Comparison of ENCODE assay signal across 26 cellular contexts in genomic region chr16:22065252-22065651, GRCh38. TPM values are rescaled to one million over a fixed set of nuclear protein-coding genes. Genes with fewer than 3 reads are reported as not detected.
DNase-seq lines count a peak whose midpoint lies in the region; ATAC-seq and TF ChIP-seq lines count a peak whose summit lies in the region.
"Had no signal": no experiment of that assay in that cellular context is flagged by ENCODE, and none has a peak within 500 bp of the region (broad histone marks: within the 10 kb centered on the region; RNA-seq: fewer than 3 reads in every experiment).

No MANE protein-coding gene starts in this region.

- no peak overlapping the region for H2BK120ac ChIP-seq in IMR-90 (ENCODE audit: low read depth, low read length)
- no peak overlapping the region for H2BK120ac ChIP-seq in mesenchymal stem cell (ENCODE audit: low read depth, low read length)

- dilution Hi-C loops in IMR-90 (cut with HindIII; ENCODE audit: low sequenced_read_pairs, unreplicated experiment), result no loop called here

- DNase-seq in GM23338 (ENCODE audit: low spot score), result no peak
- no peak for DNase-seq in IMR-90
- DNase-seq in endodermal cell, result no peak
- peak; percentile 66 to 84 for DNase-seq in foreskin keratinocyte
- no peak for DNase-seq in hippocampal formation (lab: John Stamatoyannopoulos, UW)
- no peak for DNase-seq in mesenchymal stem cell
- DNase-seq in putamen (ENCODE audit: low spot score), result no peak
- DNase-seq: Calu3; DMS79 treated with DMSO at 0.1 percent for 48 hours; GF-D8; HCEC 1CT; Kasumi-1; NCI-H1105 treated with DMSO at 0.1 percent for 48 hours; NCI-H146; NCI-H1930; NCI-H2107; NCI-H748 treated with DMSO at 0.1 percent for 48 hours; NK-92 treated with Interleukin-12 subunit alpha and Interleukin-12 subunit beta, amount 100 ng/mL, for 24 hours; SIG-M5 had no signal

- H3K27me3 Mint-ChIP-seq in GM23338 (ENCODE audit: insufficient read depth, low read depth, poor library complexity) (peaks cover 2% of the 10 kb centered on the region), endodermal cell (ENCODE audit: insufficient read depth) (no peaks in the 10 kb centered on the region)

- no peaks in the 10 kb centered on the region for H3K27me3 ChIP-seq in GM23338 (ENCODE audit: insufficient read depth)
- no peaks in the 10 kb centered on the region for H3K27me3 ChIP-seq in IMR-90 (ENCODE audit: control insufficient read depth, insufficient read depth, low read length)
- no peaks in the 10 kb centered on the region for H3K27me3 ChIP-seq in endodermal cell (ENCODE audit: control insufficient read depth, insufficient read depth, low read length, poor library complexity, severe bottlenecking)
- no peaks in the 10 kb centered on the region for H3K27me3 ChIP-seq in foreskin keratinocyte
- no peaks in the 10 kb centered on the region for H3K27me3 ChIP-seq in mesenchymal stem cell (ENCODE audit: control insufficient read depth in 1 of 2, insufficient read depth in 1 of 2, low read length in 2 of 2)

- H3K14ac ChIP-seq in IMR-90 (replicated peaks; ENCODE audit: low read depth, low read length), result no peak overlapping the region
- H3K14ac ChIP-seq in mesenchymal stem cell (ENCODE audit: low read length in 2 of 2), result no peak overlapping the region

- H3K4me3 Mint-ChIP-seq in GM23338, result no peak overlapping the region
- H3K4me3 Mint-ChIP-seq in endodermal cell, result no peak overlapping the region

- H3K27ac ChIP-seq in GM23338 (ENCODE audit: low read depth), result 0 out of 2 replicates have a peak overlapping the region, but pooled peaks have one; percentile 35
- no peak overlapping the region for H3K27ac ChIP-seq in IMR-90 (ENCODE audit: insufficient read depth, low read length)
- H3K27ac ChIP-seq in endodermal cell (ENCODE audit: low read depth, low read length), result no peak overlapping the region
- H3K27ac ChIP-seq in foreskin keratinocyte, result peak overlapping the region; percentile 5
- no peak overlapping the region for H3K27ac ChIP-seq in mesenchymal stem cell (ENCODE audit: low read length, poor library complexity, severe bottlenecking)
- H3K27ac ChIP-seq: SK-N-MC had no signal

- H3K23ac ChIP-seq in IMR-90 (ENCODE audit: low read depth, low read length) (no peak overlapping the region), mesenchymal stem cell (ENCODE audit: low read length in 2 of 2) (no peak overlapping the region)

- H3K4me1 ChIP-seq in GM23338 (ENCODE audit: insufficient read depth) (peaks cover 17% of the 10 kb centered on the region), IMR-90 (ENCODE audit: control insufficient read depth, insufficient read depth, low read length) (peaks cover 2% of the 10 kb centered on the region), endodermal cell (ENCODE audit: control insufficient read depth, insufficient read depth, low read length) (peaks cover 7% of the 10 kb centered on the region), foreskin keratinocyte (peaks cover 51% of the 10 kb centered on the region), mesenchymal stem cell (ENCODE audit: control insufficient read depth, insufficient read depth, low read depth, low read length) (no peaks in the 10 kb centered on the region)

- H4K8ac ChIP-seq in IMR-90 (ENCODE audit: low read depth in 2 of 2, low read length in 2 of 2), result no peak overlapping the region
- H4K8ac ChIP-seq in mesenchymal stem cell (ENCODE audit: low read length), result no peak overlapping the region

- H3K36me3 Mint-ChIP-seq in GM23338 (ENCODE audit: low read depth), result peaks cover 12% of the 10 kb centered on the region
- peaks cover 13% of the 10 kb centered on the region for H3K36me3 Mint-ChIP-seq in endodermal cell (ENCODE audit: low read depth)

- peaks cover 23 to 59% of the 10 kb centered on the region in 2 experiments for H3K79me1 ChIP-seq in IMR-90 (ENCODE audit: low read depth in 1 of 2, low read length in 2 of 2)
- H3K79me1 ChIP-seq in mesenchymal stem cell (replicated peaks; ENCODE audit: low read length, poor library complexity, severe bottlenecking), result peaks cover 21% of the 10 kb centered on the region

- H3K9ac ChIP-seq in IMR-90 (ENCODE audit: low read depth, low read length), result no peak overlapping the region
- no peak overlapping the region for H3K9ac ChIP-seq in endodermal cell (ENCODE audit: extremely low read depth, low read length, poor library complexity, severe bottlenecking)
- H3K9ac ChIP-seq in mesenchymal stem cell (ENCODE audit: low read length), result no peak overlapping the region

- H4K5ac ChIP-seq in IMR-90 (ENCODE audit: low read depth, low read length), result peak overlapping the region; percentile 80; the same call in 1 of the 2 replicates

- H2AFZ ChIP-seq in GM23338 (no peak overlapping the region), IMR-90 (replicated peaks; ENCODE audit: low read length, poor library complexity) (no peak overlapping the region), mesenchymal stem cell (ENCODE audit: low read depth, low read length) (no peak overlapping the region)

- H3K9me3 Mint-ChIP-seq in GM23338, result peaks cover 4% of the 10 kb centered on the region; the same call in 2 of the 3 replicates
- peaks cover 16% of the 10 kb centered on the region for H3K9me3 Mint-ChIP-seq in endodermal cell

- H3K9me2 ChIP-seq in GM23338 (ENCODE audit: insufficient read depth), result no peaks in the 10 kb centered on the region

- H3K18ac ChIP-seq in IMR-90 (ENCODE audit: low read depth, low read length) (no peak overlapping the region; the same call in 1 of the 2 replicates), mesenchymal stem cell (ENCODE audit: low read depth in 1 of 2, low read length in 2 of 2) (no peak overlapping the region)

- peaks cover 4% of the 10 kb centered on the region for H3K9me3 ChIP-seq in IMR-90 (ENCODE audit: control insufficient read depth, insufficient read depth, low read length)
- H3K9me3 ChIP-seq in endodermal cell (ENCODE audit: control insufficient read depth, low read length), result peaks cover 20% of the 10 kb centered on the region
- peaks cover 12% of the 10 kb centered on the region for H3K9me3 ChIP-seq in mesenchymal stem cell (ENCODE audit: control insufficient read depth, low read length)

- peaks cover 19% of the 10 kb centered on the region for H3K4me1 Mint-ChIP-seq in GM23338
- H3K4me1 Mint-ChIP-seq in endodermal cell, result peaks cover 20% of the 10 kb centered on the region

- no peak overlapping the region for H2BK12ac ChIP-seq in mesenchymal stem cell (ENCODE audit: low read length in 2 of 2)

- no CpG with 5 or more reads among the region's 1 CpG for WGBS in IMR-90 (ENCODE audit: extremely low coverage in 2 of 2, insufficient read length in 1 of 2), 2 experiments
- 100% methylated on average over 1 of the region's 1 CpG; no CpG with 5 or more reads in 1 of the 2 experiments for WGBS in endodermal cell (ENCODE audit: insufficient coverage in 1 of 2, insufficient read length in 1 of 2), 2 experiments
- no CpG with 5 or more reads among the region's 1 CpG for WGBS in mesenchymal stem cell

- CTCF ChIA-PET in IMR-90 (lab: Yijun Ruan, JAX), result interaction anchor here (0.6 to 2.6 kb wide), 2 partner anchors 12 to 602 kb away, joined by 3 to 18 read pairs; no protein-coding TSS in a partner anchor

- H2AK9ac ChIP-seq in IMR-90 (replicated peaks; ENCODE audit: low read depth, low read length, poor library complexity), result no peak overlapping the region

- POLR2A ChIA-PET in IMR-90 (lab: Charles Lee; ENCODE audit: unreplicated experiment), result no interaction called here

- H3K27ac Mint-ChIP-seq in GM23338, result no peak overlapping the region
- peak overlapping the region; percentile 23 for H3K27ac Mint-ChIP-seq in endodermal cell

- no peak overlapping the region for H2BK20ac ChIP-seq in IMR-90 (ENCODE audit: low read depth, low read length)

- no peak overlapping the region for H3K56ac ChIP-seq in IMR-90 (ENCODE audit: extremely low read depth, insufficient read depth, low read length)

- TF ChIP-seq POLR2A in IMR-90 (IDR thresholded peaks at IDR 0.05; ENCODE audit: low read depth, low read length), result no peak

- H3K4me3 ChIP-seq in GM23338, result no peak overlapping the region
- H3K4me3 ChIP-seq in IMR-90 (ENCODE audit: insufficient read depth, low read depth, low read length), result no peak overlapping the region
- no peak overlapping the region for H3K4me3 ChIP-seq in endodermal cell (ENCODE audit: low read length)
- H3K4me3 ChIP-seq in mesenchymal stem cell (ENCODE audit: insufficient read depth in 1 of 2, low read depth in 1 of 2, low read length in 2 of 2), result no peak overlapping the region
- H3K4me3 ChIP-seq: K562, SK-N-MC had no signal

- intact Hi-C loops in IMR-90 (cut with micrococcal nuclease), result no loop called here

- TF ChIP-seq CTCF in GM23338 (conservative IDR thresholded peaks at IDR 0.05; ENCODE audit: low read depth in 2 of 2) (no peak), IMR-90 (conservative IDR thresholded peaks at IDR 0.05; ENCODE audit: low read depth, low read length) (no peak), endodermal cell (conservative IDR thresholded peaks at IDR 0.05) (no peak), foreskin keratinocyte (conservative IDR thresholded peaks at IDR 0.05) (peak; percentile 12)

- H2BK5ac ChIP-seq in IMR-90 (ENCODE audit: low read depth, low read length, poor library complexity, severe bottlenecking) (peak overlapping the region; percentile 41), mesenchymal stem cell (ENCODE audit: low read depth, low read length, poor library complexity, severe bottlenecking) (no peak overlapping the region)

- H3F3A ChIP-seq in GM23338 (replicated peaks; ENCODE audit: low read depth), result no peaks in the 10 kb centered on the region

- in situ Hi-C loops in IMR-90 (cut with MboI; ENCODE audit: low sequenced_read_pairs), result no loop called here

- no peak overlapping the region for H4K91ac ChIP-seq in IMR-90 (ENCODE audit: insufficient read depth, low read depth, low read length)
- H4K91ac ChIP-seq in mesenchymal stem cell (ENCODE audit: low read length), result no peak overlapping the region

- ATAC-seq in GM23338 (no peak), IMR-90 (ENCODE audit: low read depth) (no peak), foreskin keratinocyte (peak; percentile 77)
- ATAC-seq: HepG2, K562 had no signal

- BruUV-seq in IMR-90 (replicated peaks; lab: Mats Ljungman, UMichigan), result no TSS peak

- no peaks in the 10 kb centered on the region; the same call in 1 of the 2 replicates for H3K36me3 ChIP-seq in GM23338 (ENCODE audit: insufficient read depth)
- peaks cover 5% of the 10 kb centered on the region; the same call in 1 of the 2 replicates for H3K36me3 ChIP-seq in IMR-90 (ENCODE audit: control insufficient read depth, insufficient read depth, low read length)
- H3K36me3 ChIP-seq in endodermal cell (ENCODE audit: control insufficient read depth, insufficient read depth, low read length), result peaks cover 4% of the 10 kb centered on the region
- no peaks in the 10 kb centered on the region for H3K36me3 ChIP-seq in mesenchymal stem cell (ENCODE audit: control insufficient read depth in 1 of 2, insufficient read depth in 2 of 2, low read depth in 1 of 2, low read length in 2 of 2)

- H3K4ac ChIP-seq in IMR-90 (ENCODE audit: low read depth, low read length), result no peak overlapping the region
- no peak overlapping the region for H3K4ac ChIP-seq in mesenchymal stem cell (ENCODE audit: low read depth in 1 of 2, low read length in 2 of 2)

- H3K79me2 ChIP-seq in GM23338 (replicated peaks; ENCODE audit: insufficient read depth), result peaks cover 11% of the 10 kb centered on the region

- H3K9me1 ChIP-seq in IMR-90 (ENCODE audit: insufficient read depth, low read length), result peaks cover 7% of the 10 kb centered on the region

- TF ChIP-seq RAD21 in IMR-90 (IDR thresholded peaks at IDR 0.05; ENCODE audit: low read length), result no peak

- H4K20me1 ChIP-seq in GM23338 (replicated peaks; ENCODE audit: insufficient read depth) (peaks cover 6% of the 10 kb centered on the region; the same call in 1 of the 2 replicates), IMR-90 (ENCODE audit: insufficient read depth, low read length) (peaks cover 5% of the 10 kb centered on the region; the same call in 1 of the 2 replicates)

- H2BK15ac ChIP-seq in IMR-90 (ENCODE audit: low read depth, low read length) (no peak overlapping the region), mesenchymal stem cell (ENCODE audit: low read depth, poor library complexity, severe bottlenecking) (no peak overlapping the region)

- H2AK5ac ChIP-seq in IMR-90 (ENCODE audit: low read depth, low read length) (no peak overlapping the region), mesenchymal stem cell (ENCODE audit: low read length, severe bottlenecking) (no peak overlapping the region)

- H3K4me2 ChIP-seq in GM23338 (no peak overlapping the region), IMR-90 (ENCODE audit: low read depth, low read length) (no peak overlapping the region), mesenchymal stem cell (ENCODE audit: low read length, poor library complexity, severe bottlenecking) (no peak overlapping the region)

RNA-seq across cellular contexts. Expression of gene VWA3A, which starts 27.1 kb away (rescaled TPM):
- 0.45 TPM in 1 of 2 replicates, not detected in the other for total RNA-seq in GM23338 (2014; rRNA removed; shearing (Covaris generic))
- not detected in 2 replicates for polyA plus RNA-seq in GM23338 (2016; fragmentation: Nextera tagmentation; extraction: Ambion mirVana)
- not detected in 2 replicates for total RNA-seq in IMR-90 (2012; rRNA removed)
- 0.01 TPM in 1 of 2 replicates, not detected in the other for polyA plus RNA-seq in IMR-90 (2012; rRNA removed)
- polyA plus RNA-seq in IMR-90 (2012; cell fraction: cytosol; rRNA removed), result not detected in 2 replicates
- 0.10 and 0.13 TPM in 2 replicates for polyA plus RNA-seq in IMR-90 (2012; cell fraction: nucleus; rRNA removed; ENCODE audit: low replicate concordance)
- under 1 TPM; 0.18 to 0.40 TPM for total RNA-seq in endodermal cell
- 0.25 TPM for polyA plus RNA-seq in endodermal cell (2013, experiment 1 of 2)
- 0.33 TPM for polyA plus RNA-seq in endodermal cell (2013, experiment 2 of 2)
- total RNA-seq in foreskin keratinocyte, result 0.03 and 0.04 TPM in 2 replicates
- not detected in 2 replicates for polyA plus RNA-seq in foreskin keratinocyte
- 0.01 TPM for polyA plus RNA-seq in mesenchymal stem cell (2013, experiment 1 of 2)
- polyA plus RNA-seq in mesenchymal stem cell (2013, experiment 2 of 2), result 0.11 TPM
- total RNA-seq: A172, H1, HT1080, K562, M059J had no signal
- polyA plus RNA-seq: K562 had no signal

RNA-seq across cellular contexts. Expression of gene MOSMO, which starts 57.3 kb away (rescaled TPM):
- total RNA-seq in GM23338 (2014; rRNA removed; shearing (Covaris generic)), result 16.4 and 19.2 TPM in 2 replicates
- 8.7 and 9.1 TPM in 2 replicates for polyA plus RNA-seq in GM23338 (2016; fragmentation: Nextera tagmentation; extraction: Ambion mirVana)
- total RNA-seq in IMR-90 (2012; rRNA removed), result 16.0 and 16.9 TPM in 2 replicates
- 8.0 and 10.5 TPM in 2 replicates for polyA plus RNA-seq in IMR-90 (2012; rRNA removed)
- polyA plus RNA-seq in IMR-90 (2012; cell fraction: cytosol; rRNA removed), result 2.8 and 3.5 TPM in 2 replicates
- polyA plus RNA-seq in IMR-90 (2012; cell fraction: nucleus; rRNA removed; ENCODE audit: low replicate concordance), result 8.8 and 35.7 TPM in 2 replicates
- total RNA-seq in endodermal cell, result 10 to 100 TPM; 12.6 to 14.7 TPM
- 15.2 TPM for polyA plus RNA-seq in endodermal cell (2013, experiment 1 of 2)
- 14.6 TPM for polyA plus RNA-seq in endodermal cell (2013, experiment 2 of 2)
- total RNA-seq in foreskin keratinocyte, result 23.3 and 27.7 TPM in 2 replicates
- polyA plus RNA-seq in foreskin keratinocyte, result 22.4 and 24.5 TPM in 2 replicates
- polyA plus RNA-seq in mesenchymal stem cell (2013, experiment 1 of 2), result 14.1 TPM
- polyA plus RNA-seq in mesenchymal stem cell (2013, experiment 2 of 2), result 14.8 TPM

Comparison
In these comparisons a context has a peak if more than half of its experiments do, and no peak if none do; other contexts are left out.
1. DNase-seq: peak in foreskin keratinocyte (2 of 2); none in GM23338 (single experiment), IMR-90 (single experiment), endodermal cell (single experiment), hippocampal formation (0 of 2), mesenchymal stem cell (single experiment) and putamen (single experiment).
2. H3K27ac ChIP-seq: peak in GM23338 (single experiment) and foreskin keratinocyte (single experiment); none in IMR-90 (single experiment), endodermal cell (single experiment) and mesenchymal stem cell (single experiment).